8 cellular contexts compared by ENCODE assay signal in genomic region chr19:7550987-7551761, GRCh38. TPM values are rescaled to one million over a fixed set of nuclear protein-coding genes. Genes with fewer than 3 reads are reported as not detected.
DNase-seq lines count a peak whose midpoint lies in the region; ATAC-seq, FAIRE-seq and TF ChIP-seq lines count a peak whose summit lies in the region.

No MANE protein-coding gene starts in this region.

- TF ChIP-seq CTCF in neural crest cell (conservative IDR thresholded peaks at IDR 0.05): no peak

- H3K27me3 ChIP-seq in HAP-1 (ENCODE audit: low read depth): no peaks in the 10 kb centered on the region

- no peak for FAIRE-seq in frontal cortex (lab: Jason Lieb, UNC)

- no peak overlapping the region for H3K4me3 Mint-ChIP-seq in activated CD8-positive, alpha-beta memory T cell treated with anti-CD3 and anti-CD28 coated beads, Interleukin-2, amount 10 ng/mL, durations not matched to agents 7 days and 5 days
- peak overlapping the region; percentile 54 for H3K4me3 Mint-ChIP-seq in neural crest cell
- no peak overlapping the region for H3K4me3 Mint-ChIP-seq in activated T-helper 2 cell treated with anti-CD3 and anti-CD28 coated beads, Interferon-gamma antibody, Interleukin-2, Interleukin-4, amounts not matched to agents 10 μg/mL and 5 μg/mL and 100 μg/mL, durations not matched to agents 14 hours and 24 hours and 36 hours (ENCODE audit: low read depth)

- peaks cover 49% of the 10 kb centered on the region for H3K36me3 Mint-ChIP-seq in activated CD8-positive, alpha-beta memory T cell treated with anti-CD3 and anti-CD28 coated beads, Interleukin-2, amount 10 ng/mL, durations not matched to agents 7 days and 5 days
- peaks cover 2% of the 10 kb centered on the region for H3K36me3 Mint-ChIP-seq in neural crest cell (ENCODE audit: low read depth)
- peaks cover 44% of the 10 kb centered on the region for H3K36me3 Mint-ChIP-seq in activated T-helper 2 cell treated with anti-CD3 and anti-CD28 coated beads, Interferon-gamma antibody, Interleukin-2, Interleukin-4, amounts not matched to agents 10 μg/mL and 5 μg/mL and 100 μg/mL, durations not matched to agents 14 hours and 24 hours and 36 hours (ENCODE audit: low read depth)

- no peaks in the 10 kb centered on the region for H3K27me3 Mint-ChIP-seq in activated CD8-positive, alpha-beta memory T cell treated with anti-CD3 and anti-CD28 coated beads, Interleukin-2, amount 10 ng/mL, durations not matched to agents 7 days and 5 days
- no peaks in the 10 kb centered on the region for H3K27me3 Mint-ChIP-seq in neural crest cell (ENCODE audit: low read depth)
- H3K27me3 Mint-ChIP-seq in activated T-helper 2 cell treated with anti-CD3 and anti-CD28 coated beads, Interferon-gamma antibody, Interleukin-2, Interleukin-4, amounts not matched to agents 10 μg/mL and 5 μg/mL and 100 μg/mL, durations not matched to agents 14 hours and 24 hours and 36 hours (ENCODE audit: low read depth): no peaks in the 10 kb centered on the region

- CTCF ChIA-PET in activated CD8-positive, alpha-beta memory T cell treated with anti-CD3 and anti-CD28 coated beads, Interleukin-2, amount 10 ng/mL, durations not matched to agents 7 days and 5 days (lab: Charles Lee): interaction anchor here (0.9 to 2.1 kb wide), 2 partner anchors 17 kb away, joined by 3 to 8 read pairs; no protein-coding TSS in a partner anchor

- H3K4me1 Mint-ChIP-seq in activated CD8-positive, alpha-beta memory T cell treated with anti-CD3 and anti-CD28 coated beads, Interleukin-2, amount 10 ng/mL, durations not matched to agents 7 days and 5 days: peaks cover 30% of the 10 kb centered on the region
- peaks cover 5% of the 10 kb centered on the region for H3K4me1 Mint-ChIP-seq in neural crest cell
- peaks cover 7% of the 10 kb centered on the region for H3K4me1 Mint-ChIP-seq in activated T-helper 2 cell treated with anti-CD3 and anti-CD28 coated beads, Interferon-gamma antibody, Interleukin-2, Interleukin-4, amounts not matched to agents 10 μg/mL and 5 μg/mL and 100 μg/mL, durations not matched to agents 14 hours and 24 hours and 36 hours (ENCODE audit: low read depth)

- H3K4me3 ChIP-seq in HAP-1: no peak overlapping the region

- no peaks in the 10 kb centered on the region for H3K4me1 ChIP-seq in HAP-1

- H3K9me3 ChIP-seq in HAP-1: no peaks in the 10 kb centered on the region

- in situ Hi-C loops in HAP-1 (cut with MboI; ENCODE audit: low sequenced_read_pairs): no loop called here

- no peaks in the 10 kb centered on the region for H3K9me3 Mint-ChIP-seq in activated CD8-positive, alpha-beta memory T cell treated with anti-CD3 and anti-CD28 coated beads, Interleukin-2, amount 10 ng/mL, durations not matched to agents 7 days and 5 days (ENCODE audit: low read depth)
- no peaks in the 10 kb centered on the region for H3K9me3 Mint-ChIP-seq in neural crest cell
- no peaks in the 10 kb centered on the region for H3K9me3 Mint-ChIP-seq in activated T-helper 2 cell treated with anti-CD3 and anti-CD28 coated beads, Interferon-gamma antibody, Interleukin-2, Interleukin-4, amounts not matched to agents 10 μg/mL and 5 μg/mL and 100 μg/mL, durations not matched to agents 14 hours and 24 hours and 36 hours

- peak; percentile 43 for ATAC-seq in activated CD8-positive, alpha-beta memory T cell treated with anti-CD3 and anti-CD28 coated beads, Interleukin-2, amount 10 ng/mL, durations not matched to agents 7 days and 5 days
- no peak for ATAC-seq in HG03039 (IDR thresholded peaks at IDR 0.05; ENCODE audit: unreplicated experiment)

- no peaks in the 10 kb centered on the region for H3K36me3 ChIP-seq in HAP-1 (replicated peaks)

- no peak overlapping the region for H3K27ac Mint-ChIP-seq in activated CD8-positive, alpha-beta memory T cell treated with anti-CD3 and anti-CD28 coated beads, Interleukin-2, amount 10 ng/mL, durations not matched to agents 7 days and 5 days
- no peak overlapping the region for H3K27ac Mint-ChIP-seq in neural crest cell (ENCODE audit: unreplicated experiment)
- no peak overlapping the region for H3K27ac Mint-ChIP-seq in activated T-helper 2 cell treated with anti-CD3 and anti-CD28 coated beads, Interferon-gamma antibody, Interleukin-2, Interleukin-4, amounts not matched to agents 10 μg/mL and 5 μg/mL and 100 μg/mL, durations not matched to agents 14 hours and 24 hours and 36 hours

- intact Hi-C loops in activated T-helper 2 cell treated with anti-CD3 and anti-CD28 coated beads, Interferon-gamma antibody, Interleukin-2, Interleukin-4, amounts not matched to agents 10 μg/mL and 5 μg/mL and 100 μg/mL, durations not matched to agents 14 hours and 24 hours and 36 hours (cut with micrococcal nuclease): no loop called here

- DNase-seq in AG20443 (ENCODE audit: low spot score): peak; percentile 75
- peak; percentile 29 to 72 for DNase-seq in HAP-1 (ENCODE audit: low spot score in 2 of 2)
- no peak for DNase-seq in activated CD8-positive, alpha-beta memory T cell treated with anti-CD3 and anti-CD28 coated beads, Interleukin-2, amount 10 ng/mL, durations not matched to agents 7 days and 5 days
- DNase-seq in frontal cortex (ENCODE audit: low spot score in 2 of 2): peak; percentile 80 to 84
- DNase-seq in neural crest cell (ENCODE audit: low read depth, low spot score): peak; percentile 69
- DNase-seq in DMS153 treated with DMSO at 0.1 percent for 48 hours (lab: John Stamatoyannopoulos, UW; ENCODE audit: unreplicated experiment): no peak
- no peak for DNase-seq in activated T-helper 2 cell treated with anti-CD3 and anti-CD28 coated beads, Interferon-gamma antibody, Interleukin-2, Interleukin-4, amounts not matched to agents 10 μg/mL and 5 μg/mL and 100 μg/mL, durations not matched to agents 14 hours and 24 hours and 36 hours (ENCODE audit: low spot score)

RNA-seq across cellular contexts. Expression of gene PNPLA6, which starts 15.7 kb away (rescaled TPM):
- 100 to 1,000 TPM; 160 to 184 TPM for total RNA-seq in activated CD8-positive, alpha-beta memory T cell treated with anti-CD3 and anti-CD28 coated beads, Interleukin-2, amount 10 ng/mL, durations not matched to agents 7 days and 5 days
- total RNA-seq in frontal cortex (45.2 TPM), neural crest cell (72.1 and 74.7 TPM in 2 replicates)
- 145 and 147 TPM in 2 replicates for total RNA-seq in activated T-helper 2 cell treated with anti-CD3 and anti-CD28 coated beads, Interferon-gamma antibody, Interleukin-2, Interleukin-4, amounts not matched to agents 10 μg/mL and 5 μg/mL and 100 μg/mL, durations not matched to agents 14 hours and 24 hours and 36 hours

RNA-seq across cellular contexts. Expression of gene MCOLN1, which starts 28.8 kb away (rescaled TPM):
- total RNA-seq in activated CD8-positive, alpha-beta memory T cell treated with anti-CD3 and anti-CD28 coated beads, Interleukin-2, amount 10 ng/mL, durations not matched to agents 7 days and 5 days: 10 to 100 TPM; 15.8 to 20.7 TPM
- total RNA-seq in frontal cortex (7.7 TPM), neural crest cell (24.4 and 26.7 TPM in 2 replicates)
- 10.3 and 11.2 TPM in 2 replicates for total RNA-seq in activated T-helper 2 cell treated with anti-CD3 and anti-CD28 coated beads, Interferon-gamma antibody, Interleukin-2, Interleukin-4, amounts not matched to agents 10 μg/mL and 5 μg/mL and 100 μg/mL, durations not matched to agents 14 hours and 24 hours and 36 hours

RNA-seq across cellular contexts. Expression of gene ZNF358, which starts 35.3 kb away (rescaled TPM):
- 10 to 100 TPM in 1 of 2 experiments, 1 to 10 TPM in 1; 8.9 to 11.3 TPM for total RNA-seq in activated CD8-positive, alpha-beta memory T cell treated with anti-CD3 and anti-CD28 coated beads, Interleukin-2, amount 10 ng/mL, durations not matched to agents 7 days and 5 days
- 10.6 TPM for total RNA-seq in frontal cortex
- 75.6 and 76.2 TPM in 2 replicates for total RNA-seq in neural crest cell
- total RNA-seq in activated T-helper 2 cell treated with anti-CD3 and anti-CD28 coated beads, Interferon-gamma antibody, Interleukin-2, Interleukin-4, amounts not matched to agents 10 μg/mL and 5 μg/mL and 100 μg/mL, durations not matched to agents 14 hours and 24 hours and 36 hours: 5.3 and 7.9 TPM in 2 replicates

RNA-seq across cellular contexts. Expression of gene CAMSAP3, which starts 44.5 kb away (rescaled TPM):
- total RNA-seq in activated CD8-positive, alpha-beta memory T cell treated with anti-CD3 and anti-CD28 coated beads, Interleukin-2, amount 10 ng/mL, durations not matched to agents 7 days and 5 days: under 1 TPM; 0.15 to 0.30 TPM
- total RNA-seq in frontal cortex (16.3 TPM), neural crest cell (10.3 and 13.7 TPM in 2 replicates)
- 0.23 and 0.55 TPM in 2 replicates for total RNA-seq in activated T-helper 2 cell treated with anti-CD3 and anti-CD28 coated beads, Interferon-gamma antibody, Interleukin-2, Interleukin-4, amounts not matched to agents 10 μg/mL and 5 μg/mL and 100 μg/mL, durations not matched to agents 14 hours and 24 hours and 36 hours

Comparison
In these comparisons a context has a peak if more than half of its experiments do, and no peak if none do; other contexts are left out.
1. DNase-seq: peak in AG20443 (single experiment), HAP-1 (2 of 2), frontal cortex (2 of 2) and neural crest cell (single experiment); none in activated CD8-positive, alpha-beta memory T cell treated with anti-CD3 and anti-CD28 coated beads, Interleukin-2, amount 10 ng/mL, durations not matched to agents 7 days and 5 days (single experiment), DMS153 treated with DMSO at 0.1 percent for 48 hours (single experiment) and activated T-helper 2 cell treated with anti-CD3 and anti-CD28 coated beads, Interferon-gamma antibody, Interleukin-2, Interleukin-4, amounts not matched to agents 10 μg/mL and 5 μg/mL and 100 μg/mL, durations not matched to agents 14 hours and 24 hours and 36 hours (single experiment).